ENCODE assay signal across 8 cellular contexts in the genomic region with DNA sequence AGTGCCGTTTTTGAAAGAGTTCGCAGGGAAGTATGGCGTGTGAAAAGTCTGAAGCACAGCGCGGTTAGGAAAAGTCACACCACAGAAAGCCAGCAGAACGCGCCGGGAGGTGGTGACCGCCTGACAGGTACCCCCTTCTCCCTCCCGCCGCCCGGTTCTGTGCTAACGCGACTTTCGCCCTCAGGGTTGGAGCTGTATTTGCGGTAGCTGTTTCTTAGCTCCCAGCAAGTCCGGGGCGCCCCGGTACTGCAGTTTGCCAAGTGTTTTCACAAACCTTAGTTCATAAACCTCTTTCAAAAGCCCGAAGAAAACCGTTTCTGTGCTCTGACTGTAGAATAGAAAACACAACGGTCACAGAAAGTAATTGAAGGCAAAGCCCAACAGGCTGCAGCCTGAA. TPM values are rescaled to one million over a fixed set of nuclear protein-coding genes. Genes with fewer than 3 reads are reported as not detected.
DNase-seq lines count a peak whose midpoint lies in the region; ATAC-seq, FAIRE-seq and TF ChIP-seq lines count a peak whose summit lies in the region.

No MANE protein-coding gene starts in this region.

- no peak for TF ChIP-seq RAD21 in A549 (conservative IDR thresholded peaks at IDR 0.05 in 1 of 2, IDR thresholded peaks at IDR 0.05 in 1 of 2)

- POLR2A ChIA-PET in A549 (lab: Yijun Ruan, JAX), result interaction anchor here (0.9 to 1.2 kb wide), 3 partner anchors 9 to 201 kb away, joined by 3 to 6 read pairs (median 4); no protein-coding TSS in a partner anchor

- peak overlapping the region; percentile 76 to 92 for H3K27ac ChIP-seq in A549
- peak overlapping the region; percentile 89 to 97 (median 95) for H3K27ac ChIP-seq in gastrocnemius medialis

- in situ Hi-C loops in gastrocnemius medialis (cut with MboI; ENCODE audit: low sequenced_read_pairs in 4 of 4), result no loop called here

- no peaks in the 10 kb centered on the region for H3K9me3 Mint-ChIP-seq in activated naive CD8-positive, alpha-beta T cell treated with anti-CD3 and anti-CD28 coated beads, Interleukin-2, amount 50 U/mL, for 24 hours

- H3K27me3 ChIP-seq in gastrocnemius medialis, result no peaks in the 10 kb centered on the region

- CTCF ChIA-PET in A549 (lab: Yijun Ruan, JAX), result interaction anchor here (0.9 to 2.1 kb wide), 10 partner anchors 9 to 342 kb away, joined by 3 to 8 read pairs (median 4); a partner anchor contains a TSS

- no peak for FAIRE-seq in A549 (lab: Jason Lieb, UNC)

- TF ChIP-seq EP300 in A549 (IDR thresholded peaks at IDR 0.05), result no peak

- no peaks in the 10 kb centered on the region for H3K36me3 Mint-ChIP-seq in activated naive CD8-positive, alpha-beta T cell treated with anti-CD3 and anti-CD28 coated beads, Interleukin-2, amount 50 U/mL, for 24 hours (ENCODE audit: low read depth)

- H3K36me3 ChIP-seq in gastrocnemius medialis, result no peaks in the 10 kb centered on the region

- peak overlapping the region; percentile 91 for H3K4me3 Mint-ChIP-seq in activated naive CD8-positive, alpha-beta T cell treated with anti-CD3 and anti-CD28 coated beads, Interleukin-2, amount 50 U/mL, for 24 hours

- peaks cover 20% of the 10 kb centered on the region for H3K27me3 Mint-ChIP-seq in activated naive CD8-positive, alpha-beta T cell treated with anti-CD3 and anti-CD28 coated beads, Interleukin-2, amount 50 U/mL, for 24 hours

- DNase-seq in A549 (ENCODE audit: low read depth in 1 of 2, low spot score in 1 of 2), result peak in 1 of 2 experiments; percentile 5
- peak; percentile 86 for DNase-seq in OCI-M1 (lab: John Stamatoyannopoulos, UW)
- peak; percentile 52 for DNase-seq in activated naive CD8-positive, alpha-beta T cell treated with anti-CD3 and anti-CD28 coated beads, Interleukin-2, amount 50 U/mL, for 24 hours
- DNase-seq in hypothalamus (lab: John Stamatoyannopoulos, UW), result peak in 28 of 51 donors; percentile 19 to 78 (median 52)
- DNase-seq in gastrocnemius medialis, result peak; percentile 6 to 33
- no peak for DNase-seq in AML-193 (lab: John Stamatoyannopoulos, UW)

- H3K4me2 ChIP-seq in A549, result peak overlapping the region; percentile 86

- H3K4me3 ChIP-seq in A549 (peak overlapping the region; percentile 71), gastrocnemius medialis (peak overlapping the region; percentile 94 to 97 (median 96))

- intact Hi-C loops in gastrocnemius medialis (cut with DNase I; ENCODE audit: low total_unique reads), result loop anchor here (5.0 kb wide), 1 partner anchor 136 kb away; no protein-coding TSS in a partner anchor

- H3K27ac Mint-ChIP-seq in activated naive CD8-positive, alpha-beta T cell treated with anti-CD3 and anti-CD28 coated beads, Interleukin-2, amount 50 U/mL, for 24 hours, result no peak overlapping the region

- peaks cover 7% of the 10 kb centered on the region; the same call in 1 of the 3 replicates for H3K4me1 ChIP-seq in A549
- H3K4me1 ChIP-seq in gastrocnemius medialis, result peaks cover 32 to 33% of the 10 kb centered on the region in 2 donors

- no peaks in the 10 kb centered on the region for H3K9me3 ChIP-seq in A549
- no peaks in the 10 kb centered on the region for H3K9me3 ChIP-seq in gastrocnemius medialis

- TF ChIP-seq POLR2A in A549 (IDR thresholded peaks at IDR 0.05; ENCODE audit: low read length) (no peak), gastrocnemius medialis (IDR thresholded peaks at IDR 0.05) (no peak)

- 4% methylated on average over 17 of the region's 22 CpGs for WGBS in A549 (ENCODE audit: missing lambda C conversion rate)

- peak; percentile 54 to 58 for ATAC-seq in A549
- ATAC-seq in GM18517 (IDR thresholded peaks at IDR 0.05; ENCODE audit: unreplicated experiment), result peak; percentile 56
- ATAC-seq in HG02981 (IDR thresholded peaks at IDR 0.05; ENCODE audit: unreplicated experiment), result peak; percentile 39
- ATAC-seq in activated naive CD8-positive, alpha-beta T cell treated with anti-CD3 and anti-CD28 coated beads, Interleukin-2, amount 50 U/mL, for 24 hours, result peak; percentile 47
- peak in 1 of 2 donors; percentile 36 for ATAC-seq in gastrocnemius medialis

- TF ChIP-seq CTCF in A549 (IDR thresholded peaks at IDR 0.05) (no peak), gastrocnemius medialis (IDR thresholded peaks at IDR 0.05 in 4 of 5, conservative IDR thresholded peaks at IDR 0.05 in 1 of 5) (peak in 1 of 5 experiments; percentile 25)

- H3K4me1 Mint-ChIP-seq in activated naive CD8-positive, alpha-beta T cell treated with anti-CD3 and anti-CD28 coated beads, Interleukin-2, amount 50 U/mL, for 24 hours, result peaks cover 23% of the 10 kb centered on the region

TF ChIP-seq in A549, 52 proteins besides CTCF, POLR2A, EP300 and RAD21:
- TF ChIP-seq HOXB5 (CRISPR knock-in tag; IDR thresholded peaks at IDR 0.05) (no peak), RNF2 (IDR thresholded peaks at IDR 0.05; ENCODE audit: borderline replicate concordance, low read depth) (peak; percentile 44; the same call in 1 of the 2 replicates)
TF ChIP-seq in A549: peak in this region for 1.

RNA-seq across cellular contexts. Expression of a gene that starts 0.4 kb away (rescaled TPM):
- polyA plus RNA-seq in A549 (2011; rRNA removed) (8.7 TPM in 2 replicates), A549 (2017; fragmentation: RNase III; extraction: RNeasy Plus Mini Kit Qiagen cat#74134 plus additional on column Dnase treatment) (3.6 to 4.5 TPM (median 4.3 TPM) in 3 replicates)
- 1.6 and 1.7 TPM in 2 replicates for polyA plus RNA-seq in A549 (2012; cell fraction: cytosol; rRNA removed)
- 2.8 and 2.9 TPM in 2 replicates for polyA plus RNA-seq in A549 (2012; cell fraction: nucleus; rRNA removed)
- 11.3 and 14.9 TPM in 2 replicates for polyA minus RNA-seq in A549 (2011; rRNA and poly(A)+ RNA removed)
- total RNA-seq in gastrocnemius medialis, result 10 to 100 TPM; 23.0 to 47.3 (median 24.8) TPM

RNA-seq across cellular contexts. Expression of a gene that starts 56.9 kb away (rescaled TPM):
- polyA plus RNA-seq in A549 (2011; rRNA removed), result 9.9 and 11.7 TPM in 2 replicates
- polyA plus RNA-seq in A549 (2012; cell fraction: cytosol; rRNA removed), result 2.1 and 2.2 TPM in 2 replicates
- 1.2 and 2.7 TPM in 2 replicates for polyA plus RNA-seq in A549 (2012; cell fraction: nucleus; rRNA removed)
- polyA plus RNA-seq in A549 (2017; fragmentation: RNase III; extraction: RNeasy Plus Mini Kit Qiagen cat#74134 plus additional on column Dnase treatment), result 6.9 to 7.4 TPM (median 7.3 TPM) in 3 replicates
- polyA minus RNA-seq in A549 (2011; rRNA and poly(A)+ RNA removed), result 17.9 and 20.1 TPM in 2 replicates
- total RNA-seq in gastrocnemius medialis, result 1 to 10 TPM; 1.2 to 4.3 (median 3.2) TPM

Comparison
In these comparisons a context has a peak if more than half of its experiments do, and no peak if none do; other contexts are left out.
1. DNase-seq: peak in OCI-M1 (single experiment), activated naive CD8-positive, alpha-beta T cell treated with anti-CD3 and anti-CD28 coated beads, Interleukin-2, amount 50 U/mL, for 24 hours (single experiment), hypothalamus (28 of 51) and gastrocnemius medialis (2 of 2); none in AML-193 (0 of 2).